22 cellular contexts compared by ENCODE assay signal in the genomic region with DNA sequence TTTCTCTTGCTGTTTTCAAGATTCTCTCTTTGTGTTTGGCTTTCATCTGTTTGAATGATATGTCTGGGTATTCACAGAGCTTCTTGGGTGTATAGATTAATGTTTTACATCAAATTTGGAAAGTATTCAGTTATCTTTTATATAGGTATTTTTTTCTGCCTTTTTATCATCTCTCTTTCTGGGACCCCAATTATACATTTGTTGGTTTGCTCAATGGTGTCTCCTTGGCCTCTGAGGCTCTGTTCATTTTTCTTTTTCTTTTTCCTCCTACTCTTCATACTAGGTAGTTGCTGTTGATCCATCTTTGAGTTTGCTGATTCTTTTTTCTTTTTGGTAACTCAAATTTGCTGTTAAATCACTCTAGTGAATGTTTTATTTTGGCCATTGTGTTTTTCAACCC.
"Had no signal": no experiment of that assay in that cellular context is flagged by ENCODE, and none has a peak within 500 bp of the region (broad histone marks: within the 10 kb centered on the region; RNA-seq: fewer than 3 reads in every experiment).

No MANE protein-coding gene starts in this region.

- H3K4me3 ChIP-seq: coronary artery, dorsolateral prefrontal cortex, esophagus squamous epithelium, gastrocnemius medialis, heart right ventricle, left lung, lower lobe of right lung had no signal

- H3K4me1 ChIP-seq: esophagus squamous epithelium, gastrocnemius medialis, lower lobe of right lung had no signal

- DNase-seq: dermis blood vessel endothelial cell; dorsolateral prefrontal cortex; effector CD4-positive, alpha-beta T cell; effector memory CD4-positive, alpha-beta T cell; esophagus squamous epithelium; foreskin fibroblast; foreskin melanocyte; gastrocnemius medialis; glutamatergic neuron; head of caudate nucleus; heart right ventricle; hippocampal formation; left cardiac atrium; left lung; left ventricle myocardium superior; lower lobe of right lung; mesendoderm; midbrain; naive thymus-derived CD4-positive, alpha-beta T cell; natural killer cell had no signal

- H3K36me3 ChIP-seq: esophagus squamous epithelium, gastrocnemius medialis, heart right ventricle, left lung, lower lobe of right lung had no signal

- H3K27ac ChIP-seq: coronary artery, dorsolateral prefrontal cortex, esophagus squamous epithelium, gastrocnemius medialis, heart right ventricle, left lung, lower lobe of right lung had no signal

- ATAC-seq: esophagus mucosa; gastrocnemius medialis; heart right ventricle; left cardiac atrium; left lung; left ventricle myocardium superior; lower lobe of right lung; naive thymus-derived CD4-positive, alpha-beta T cell; natural killer cell had no signal
